Comparison of ENCODE assay signal across 2 cellular contexts in the genomic region with DNA sequence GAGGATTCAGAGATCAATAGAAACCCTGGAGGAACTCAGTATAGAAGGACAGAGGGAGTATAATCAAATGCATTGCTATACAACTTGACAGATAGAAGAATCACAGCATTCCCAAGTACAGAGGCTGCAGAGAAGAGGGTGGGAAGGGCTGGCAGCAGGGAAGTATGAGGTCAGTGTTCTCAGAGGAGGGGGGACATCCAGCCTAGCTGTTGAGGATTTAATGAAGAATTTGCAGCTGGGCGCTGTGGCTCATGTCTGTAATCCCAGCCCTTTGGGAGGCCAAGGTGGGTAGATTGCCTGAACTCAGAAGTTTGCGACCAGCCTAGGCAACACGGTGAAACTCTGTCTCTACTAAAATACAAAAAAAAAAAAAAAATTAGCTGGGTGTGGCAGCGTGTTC.
TF ChIP-seq lines count a peak whose summit lies in the region.

No MANE protein-coding gene starts in this region.

TF ChIP-seq in IMR-90, 13 proteins besides CTCF, POLR2A, EP300 and RAD21:
- TF ChIP-seq CEBPB (IDR thresholded peaks at IDR 0.05; ENCODE audit: low read depth, low read length), result no peak
- TF ChIP-seq ELK1 (IDR thresholded peaks at IDR 0.05; ENCODE audit: borderline replicate concordance, low read depth, low read length), result no peak
TF ChIP-seq in IMR-90: peak in this region for 0.

TF ChIP-seq in GM12878, 131 proteins besides CTCF, POLR2A, EP300 and RAD21:
- TF ChIP-seq, protein P1, sequence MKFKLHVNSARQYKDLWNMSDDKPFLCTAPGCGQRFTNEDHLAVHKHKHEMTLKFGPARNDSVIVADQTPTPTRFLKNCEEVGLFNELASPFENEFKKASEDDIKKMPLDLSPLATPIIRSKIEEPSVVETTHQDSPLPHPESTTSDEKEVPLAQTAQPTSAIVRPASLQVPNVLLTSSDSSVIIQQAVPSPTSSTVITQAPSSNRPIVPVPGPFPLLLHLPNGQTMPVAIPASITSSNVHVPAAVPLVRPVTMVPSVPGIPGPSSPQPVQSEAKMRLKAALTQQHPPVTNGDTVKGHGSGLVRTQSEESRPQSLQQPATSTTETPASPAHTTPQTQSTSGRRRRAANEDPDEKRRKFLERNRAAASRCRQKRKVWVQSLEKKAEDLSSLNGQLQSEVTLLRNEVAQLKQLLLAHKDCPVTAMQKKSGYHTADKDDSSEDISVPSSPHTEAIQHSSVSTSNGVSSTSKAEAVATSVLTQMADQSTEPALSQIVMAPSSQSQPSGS (IDR thresholded peaks at IDR 0.05; ENCODE audit: low read length), result no peak
- TF ChIP-seq CBX3 (IDR thresholded peaks at IDR 0.05; ENCODE audit: borderline replicate concordance, low read depth), result no peak
- no peak for TF ChIP-seq NR2C2 (IDR thresholded peaks at IDR 0.05; ENCODE audit: borderline replicate concordance, control insufficient read depth, insufficient read length, low read depth)
- no peak for TF ChIP-seq SUPT20H (IDR thresholded peaks at IDR 0.05; ENCODE audit: borderline replicate concordance, control insufficient read depth, low read depth, low read length)
- no peak for TF ChIP-seq CEBPZ (IDR thresholded peaks at IDR 0.05; ENCODE audit: low read depth, low read length)
- no peak for TF ChIP-seq YY1 (IDR thresholded peaks at IDR 0.05; ENCODE audit: low read depth, low read length)
- TF ChIP-seq TCF7 (IDR thresholded peaks at IDR 0.05; ENCODE audit: borderline replicate concordance), result no peak
- no peak for TF ChIP-seq SIX5 (IDR thresholded peaks at IDR 0.05; ENCODE audit: low read depth, low read length, severe bottlenecking)
- no peak for TF ChIP-seq POU2F2 (IDR thresholded peaks at IDR 0.05; ENCODE audit: borderline replicate concordance, low read depth, low read length)
- no peak for TF ChIP-seq RB1 (IDR thresholded peaks at IDR 0.05; ENCODE audit: borderline replicate concordance)
- no peak for TF ChIP-seq ZNF217 (IDR thresholded peaks at IDR 0.05)
- TF ChIP-seq CHD4 (IDR thresholded peaks at IDR 0.05), result no peak
- no peak for TF ChIP-seq TCF3 (IDR thresholded peaks at IDR 0.05; ENCODE audit: borderline replicate concordance, insufficient read depth, low read depth, low read length)
- TF ChIP-seq ZNF687 (IDR thresholded peaks at IDR 0.05), result no peak
